In the genomic region with DNA sequence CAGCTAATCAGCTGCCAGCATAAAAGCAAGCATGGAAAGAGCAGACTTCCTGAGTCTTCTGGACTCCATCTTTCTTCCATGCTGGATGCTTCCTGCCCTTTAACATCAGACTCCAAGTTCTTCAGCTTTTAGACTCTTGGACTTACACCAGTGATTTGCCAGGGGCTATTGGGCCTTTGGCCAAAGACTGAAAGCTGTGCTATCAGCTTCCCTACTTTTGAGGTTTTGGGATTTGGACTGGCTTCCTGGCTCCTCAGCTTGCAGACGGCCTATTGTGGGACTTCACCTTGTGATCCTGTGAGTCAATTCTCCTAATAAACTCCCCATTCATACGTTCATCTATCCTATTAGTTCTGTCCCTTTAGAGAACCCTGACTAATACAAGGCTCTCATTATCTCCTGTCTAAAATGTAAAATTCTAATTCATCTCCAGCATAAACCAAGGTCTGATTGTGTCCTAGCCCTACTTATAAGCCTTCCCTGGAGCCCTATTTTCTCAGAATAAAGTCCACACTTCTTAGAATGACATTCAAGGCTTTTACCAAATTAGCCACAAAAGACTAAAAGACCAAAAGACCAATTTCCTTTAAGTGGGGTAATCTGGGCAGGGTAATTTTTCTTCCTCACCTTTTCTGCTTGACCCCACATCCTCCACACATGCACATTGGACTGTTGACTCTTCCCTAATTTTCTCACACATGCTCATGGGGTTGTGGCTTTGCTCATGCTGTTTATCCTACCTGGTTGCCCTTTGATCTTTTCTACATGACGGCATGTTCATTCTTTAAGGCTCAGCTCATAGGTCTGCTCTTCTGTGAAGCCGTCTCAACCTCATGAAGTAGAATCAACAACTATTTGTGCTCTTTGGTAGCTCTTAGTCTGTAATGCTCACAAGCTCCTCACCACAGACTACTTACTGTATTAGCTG, we compare ENCODE assay signal across 1 cellular context.
TF ChIP-seq lines count a peak whose summit lies in the region.

No MANE protein-coding gene starts in this region.

TF ChIP-seq in HepG2, 621 proteins besides CTCF, POLR2A, EP300 and RAD21 (continued from another document and continues in another):
- TF ChIP-seq RARA (CRISPR knock-in tag; IDR thresholded peaks at IDR 0.05), result peak; percentile 90
- TF ChIP-seq ZSCAN20 (CRISPR knock-in tag; IDR thresholded peaks at IDR 0.05; ENCODE audit: borderline replicate concordance), result no peak
- TF ChIP-seq ZNF781 (CRISPR knock-in tag; IDR thresholded peaks at IDR 0.05; ENCODE audit: borderline replicate concordance, not compliant biosample characterization), result no peak
- no peak for TF ChIP-seq U2AF2 (IDR thresholded peaks at IDR 0.05; ENCODE audit: low read depth, low read length)
- no peak for TF ChIP-seq ZBTB37 (CRISPR knock-in tag; IDR thresholded peaks at IDR 0.05)
- 0 out of 2 replicates have a peak, but pooled peaks have one; percentile 19 for TF ChIP-seq MIER2 (CRISPR knock-in tag; IDR thresholded peaks at IDR 0.05)
- TF ChIP-seq KLF6 (CRISPR knock-in tag; IDR thresholded peaks at IDR 0.05), result no peak
- TF ChIP-seq PAXIP1 (CRISPR knock-in tag; conservative IDR thresholded peaks at IDR 0.05), result peak; percentile 85
- 0 out of 2 replicates have a peak, but pooled peaks have one; percentile 12 for TF ChIP-seq ZMYM3 (CRISPR knock-in tag; IDR thresholded peaks at IDR 0.05)
- TF ChIP-seq TOPORS (CRISPR knock-in tag; IDR thresholded peaks at IDR 0.05), result no peak
- TF ChIP-seq, protein P1, sequence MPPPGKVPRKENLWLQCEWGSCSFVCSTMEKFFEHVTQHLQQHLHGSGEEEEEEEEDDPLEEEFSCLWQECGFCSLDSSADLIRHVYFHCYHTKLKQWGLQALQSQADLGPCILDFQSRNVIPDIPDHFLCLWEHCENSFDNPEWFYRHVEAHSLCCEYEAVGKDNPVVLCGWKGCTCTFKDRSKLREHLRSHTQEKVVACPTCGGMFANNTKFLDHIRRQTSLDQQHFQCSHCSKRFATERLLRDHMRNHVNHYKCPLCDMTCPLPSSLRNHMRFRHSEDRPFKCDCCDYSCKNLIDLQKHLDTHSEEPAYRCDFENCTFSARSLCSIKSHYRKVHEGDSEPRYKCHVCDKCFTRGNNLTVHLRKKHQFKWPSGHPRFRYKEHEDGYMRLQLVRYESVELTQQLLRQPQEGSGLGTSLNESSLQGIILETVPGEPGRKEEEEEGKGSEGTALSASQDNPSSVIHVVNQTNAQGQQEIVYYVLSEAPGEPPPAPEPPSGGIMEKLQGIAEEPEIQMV (CRISPR knock-in tag; IDR thresholded peaks at IDR 0.05; ENCODE audit: low read depth), result no peak
- TF ChIP-seq, protein P2, sequence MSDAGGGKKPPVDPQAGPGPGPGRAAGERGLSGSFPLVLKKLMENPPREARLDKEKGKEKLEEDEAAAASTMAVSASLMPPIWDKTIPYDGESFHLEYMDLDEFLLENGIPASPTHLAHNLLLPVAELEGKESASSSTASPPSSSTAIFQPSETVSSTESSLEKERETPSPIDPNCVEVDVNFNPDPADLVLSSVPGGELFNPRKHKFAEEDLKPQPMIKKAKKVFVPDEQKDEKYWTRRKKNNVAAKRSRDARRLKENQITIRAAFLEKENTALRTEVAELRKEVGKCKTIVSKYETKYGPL (CRISPR knock-in tag; IDR thresholded peaks at IDR 0.05), result no peak
- TF ChIP-seq ZNF496 (CRISPR knock-in tag; IDR thresholded peaks at IDR 0.05; ENCODE audit: insufficient replicate concordance), result no peak
- TF ChIP-seq ZNF530 (CRISPR knock-in tag; IDR thresholded peaks at IDR 0.05; ENCODE audit: low read depth), result no peak
- TF ChIP-seq TBL1XR1 (IDR thresholded peaks at IDR 0.05; ENCODE audit: borderline replicate concordance, low read length, partially characterized antibody), result no peak
- TF ChIP-seq HNF4A (CRISPR knock-in tag; IDR thresholded peaks at IDR 0.05), result peak; percentile 91
- TF ChIP-seq IKZF5 (CRISPR knock-in tag; IDR thresholded peaks at IDR 0.05), result peak; percentile 70
- no peak for TF ChIP-seq KLF9 (CRISPR knock-in tag; IDR thresholded peaks at IDR 0.05; ENCODE audit: low read depth)
- TF ChIP-seq FLYWCH1 (CRISPR knock-in tag; IDR thresholded peaks at IDR 0.05), result no peak
- no peak for TF ChIP-seq RFXANK (CRISPR knock-in tag; IDR thresholded peaks at IDR 0.05)
- TF ChIP-seq, protein P3, sequence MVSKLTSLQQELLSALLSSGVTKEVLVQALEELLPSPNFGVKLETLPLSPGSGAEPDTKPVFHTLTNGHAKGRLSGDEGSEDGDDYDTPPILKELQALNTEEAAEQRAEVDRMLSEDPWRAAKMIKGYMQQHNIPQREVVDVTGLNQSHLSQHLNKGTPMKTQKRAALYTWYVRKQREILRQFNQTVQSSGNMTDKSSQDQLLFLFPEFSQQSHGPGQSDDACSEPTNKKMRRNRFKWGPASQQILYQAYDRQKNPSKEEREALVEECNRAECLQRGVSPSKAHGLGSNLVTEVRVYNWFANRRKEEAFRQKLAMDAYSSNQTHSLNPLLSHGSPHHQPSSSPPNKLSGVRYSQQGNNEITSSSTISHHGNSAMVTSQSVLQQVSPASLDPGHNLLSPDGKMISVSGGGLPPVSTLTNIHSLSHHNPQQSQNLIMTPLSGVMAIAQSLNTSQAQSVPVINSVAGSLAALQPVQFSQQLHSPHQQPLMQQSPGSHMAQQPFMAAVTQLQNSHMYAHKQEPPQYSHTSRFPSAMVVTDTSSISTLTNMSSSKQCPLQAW (CRISPR knock-in tag; IDR thresholded peaks at IDR 0.05), result peak; percentile 78
- TF ChIP-seq, protein P4, sequence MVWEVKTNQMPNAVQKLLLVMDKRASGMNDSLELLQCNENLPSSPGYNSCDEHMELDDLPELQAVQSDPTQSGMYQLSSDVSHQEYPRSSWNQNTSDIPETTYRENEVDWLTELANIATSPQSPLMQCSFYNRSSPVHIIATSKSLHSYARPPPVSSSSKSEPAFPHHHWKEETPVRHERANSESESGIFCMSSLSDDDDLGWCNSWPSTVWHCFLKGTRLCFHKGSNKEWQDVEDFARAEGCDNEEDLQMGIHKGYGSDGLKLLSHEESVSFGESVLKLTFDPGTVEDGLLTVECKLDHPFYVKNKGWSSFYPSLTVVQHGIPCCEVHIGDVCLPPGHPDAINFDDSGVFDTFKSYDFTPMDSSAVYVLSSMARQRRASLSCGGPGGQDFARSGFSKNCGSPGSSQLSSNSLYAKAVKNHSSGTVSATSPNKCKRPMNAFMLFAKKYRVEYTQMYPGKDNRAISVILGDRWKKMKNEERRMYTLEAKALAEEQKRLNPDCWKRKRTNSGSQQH (CRISPR knock-in tag; IDR thresholded peaks at IDR 0.05; ENCODE audit: low read depth), result 0 out of 2 replicates have a peak, but pooled peaks have one; percentile 31
- no peak for TF ChIP-seq ZNF503 (CRISPR knock-in tag; IDR thresholded peaks at IDR 0.05)
- peak; percentile 66 for TF ChIP-seq FOXA1 (IDR thresholded peaks at IDR 0.05)
- peak; percentile 76 for TF ChIP-seq FOXA1 (CRISPR knock-in tag; IDR thresholded peaks at IDR 0.05)
- TF ChIP-seq CREM (IDR thresholded peaks at IDR 0.05), result peak; percentile 52; the same call in 1 of the 2 replicates
- TF ChIP-seq CREM (CRISPR knock-in tag; IDR thresholded peaks at IDR 0.05), result no peak
- 0 out of 2 replicates have a peak, but pooled peaks have one; percentile 38 for TF ChIP-seq MIER3 (CRISPR knock-in tag; IDR thresholded peaks at IDR 0.05; ENCODE audit: borderline replicate concordance)
- no peak for TF ChIP-seq ISX (CRISPR knock-in tag; conservative IDR thresholded peaks at IDR 0.05)
- TF ChIP-seq SRF (IDR thresholded peaks at IDR 0.05; ENCODE audit: low read depth, low read length), result no peak
- TF ChIP-seq ZBTB38 (CRISPR knock-in tag; IDR thresholded peaks at IDR 0.05), result no peak
- TF ChIP-seq SNAPC2 (CRISPR knock-in tag; IDR thresholded peaks at IDR 0.05), result no peak
- TF ChIP-seq ZNF350 (CRISPR knock-in tag; IDR thresholded peaks at IDR 0.05; ENCODE audit: borderline replicate concordance, low read depth), result no peak
- peak; percentile 15 for TF ChIP-seq SMC3 (IDR thresholded peaks at IDR 0.05; ENCODE audit: low read length)
- TF ChIP-seq, protein P5, sequence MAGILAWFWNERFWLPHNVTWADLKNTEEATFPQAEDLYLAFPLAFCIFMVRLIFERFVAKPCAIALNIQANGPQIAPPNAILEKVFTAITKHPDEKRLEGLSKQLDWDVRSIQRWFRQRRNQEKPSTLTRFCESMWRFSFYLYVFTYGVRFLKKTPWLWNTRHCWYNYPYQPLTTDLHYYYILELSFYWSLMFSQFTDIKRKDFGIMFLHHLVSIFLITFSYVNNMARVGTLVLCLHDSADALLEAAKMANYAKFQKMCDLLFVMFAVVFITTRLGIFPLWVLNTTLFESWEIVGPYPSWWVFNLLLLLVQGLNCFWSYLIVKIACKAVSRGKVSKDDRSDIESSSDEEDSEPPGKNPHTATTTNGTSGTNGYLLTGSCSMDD (CRISPR knock-in tag; IDR thresholded peaks at IDR 0.05), result no peak
- peak; percentile 40; the same call in 1 of the 2 replicates for TF ChIP-seq ZKSCAN8 (CRISPR knock-in tag; IDR thresholded peaks at IDR 0.05; ENCODE audit: borderline replicate concordance)
- TF ChIP-seq, protein P6, sequence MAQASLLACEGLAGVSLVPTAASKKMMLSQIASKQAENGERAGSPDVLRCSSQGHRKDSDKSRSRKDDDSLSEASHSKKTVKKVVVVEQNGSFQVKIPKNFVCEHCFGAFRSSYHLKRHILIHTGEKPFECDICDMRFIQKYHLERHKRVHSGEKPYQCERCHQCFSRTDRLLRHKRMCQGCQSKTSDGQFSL (CRISPR knock-in tag; IDR thresholded peaks at IDR 0.05), result no peak
- TF ChIP-seq HCFC1 (IDR thresholded peaks at IDR 0.05; ENCODE audit: low read depth, low read length), result no peak
